Comparison of ENCODE assay signal across 27 cellular contexts in the genomic region with DNA sequence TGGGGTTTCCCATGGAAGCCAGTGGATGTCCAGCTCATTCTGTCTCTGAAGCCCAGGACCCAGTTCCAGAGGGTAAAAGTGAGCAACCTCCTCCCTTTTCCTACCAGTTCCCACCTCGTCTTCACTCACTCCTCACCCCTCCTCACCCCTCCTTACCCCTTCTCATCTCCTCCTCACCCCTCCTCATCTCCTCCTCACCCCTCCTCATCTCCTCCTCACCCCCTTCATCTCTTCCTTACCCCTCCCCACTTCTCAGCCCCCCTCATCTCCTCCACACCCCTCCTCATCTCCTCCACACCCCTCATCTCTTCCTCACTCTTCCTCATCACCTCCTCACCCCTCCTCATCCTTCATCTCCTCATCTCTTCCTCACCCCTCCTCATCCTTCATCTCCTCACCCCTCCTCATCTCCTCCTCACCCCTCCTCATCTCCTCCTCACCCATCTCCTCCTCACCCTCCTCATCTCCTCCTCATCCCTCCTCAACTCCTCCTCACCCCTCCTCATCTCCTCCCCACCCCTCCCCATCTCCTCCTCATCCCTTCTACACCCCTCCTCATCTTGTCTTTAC.
"Had no signal": no experiment of that assay in that cellular context is flagged by ENCODE, and none has a peak within 500 bp of the region (broad histone marks: within the 10 kb centered on the region; RNA-seq: fewer than 3 reads in every experiment).

No MANE protein-coding gene starts in this region.

- H3K27me3 ChIP-seq: cardiac muscle cell, right atrium auricular region had no signal

- H3K79me2 ChIP-seq: parathyroid adenoma had no signal

- H3K4me1 ChIP-seq: adrenal gland, body of pancreas, gastrocnemius medialis, parathyroid adenoma had no signal

- H3K4me3 ChIP-seq: adrenal gland, body of pancreas, cardiac muscle cell, coronary artery, dorsolateral prefrontal cortex, gastrocnemius medialis, left ventricle myocardium inferior, lung, right atrium auricular region, tibial nerve had no signal

- H3K4me3 Mint-ChIP-seq: activated naive CD4-positive, alpha-beta T cell treated with anti-CD3 and anti-CD28 coated beads for 36 hours; activated naive CD8-positive, alpha-beta T cell treated with anti-CD3 and anti-CD28 coated beads for 36 hours; activated T-helper 1 cell treated with anti-CD3 and anti-CD28 coated beads, Interleukin-12 subunit alpha, Interleukin-12 subunit beta, Interleukin-2, Interleukin-4 antibody, amounts not matched to agents 30 ng/mL and 10 ng/mL and 1 ng/mL, durations not matched to agents 14 hours and 24 hours and 36 hours; nephron progenitor cell had no signal

- H3K4me1 Mint-ChIP-seq: activated naive CD8-positive, alpha-beta T cell treated with anti-CD3 and anti-CD28 coated beads for 36 hours had no signal

- H3K9me3 ChIP-seq: adrenal gland, body of pancreas, gastrocnemius medialis, left ventricle myocardium inferior, right atrium auricular region, tibial nerve had no signal

- H3K36me3 ChIP-seq: adrenal gland, cardiac muscle cell, gastrocnemius medialis, left ventricle myocardium inferior, right atrium auricular region, tibial nerve had no signal

- H3K27ac ChIP-seq: adrenal gland, body of pancreas, cardiac muscle cell, coronary artery, dorsolateral prefrontal cortex, gastrocnemius medialis, left ventricle myocardium inferior, parathyroid adenoma, right atrium auricular region, tibial nerve had no signal

- DNase-seq: activated CD4-positive, alpha-beta T cell treated with anti-CD3 and anti-CD28 coated beads for 48 hours; activated CD4-positive, alpha-beta T cell treated with anti-CD3 and anti-CD28 coated beads, Interleukin-2, amount 50 U/mL, for 48 hours; activated CD8-positive, alpha-beta memory T cell treated with anti-CD3 and anti-CD28 coated beads for 24 hours; activated effector memory CD4-positive, alpha-beta T cell treated with anti-CD3 and anti-CD28 coated beads, Interleukin-2, amount 50 U/mL, for 16 hours; activated naive CD4-positive, alpha-beta T cell treated with anti-CD3 and anti-CD28 coated beads for 36 hours; activated naive CD8-positive, alpha-beta T cell treated with anti-CD3 and anti-CD28 coated beads for 36 hours; activated T-cell treated with anti-CD3 and anti-CD28 coated beads, Interleukin-2, amount 50 U/mL, for 1 hour; adrenal gland; aorta; body of pancreas; cerebellar nuclear complex; dorsolateral prefrontal cortex; effector memory CD4-positive, alpha-beta T cell; gastrocnemius medialis; glutamatergic neuron; islet precursor cell; left ventricle myocardium inferior; nephron progenitor cell; stimulated activated CD4-positive, alpha-beta T cell treated with anti-CD3 and anti-CD28 coated beads, Interleukin-2, amount 100 ng/mL, for 48 hours; stimulated activated naive CD4-positive, alpha-beta T cell treated with Interleukin-2 at 50 U/mL for 16 hours had no signal

- H2AFZ ChIP-seq: parathyroid adenoma had no signal

- H3K9me3 Mint-ChIP-seq: activated naive CD4-positive, alpha-beta T cell treated with anti-CD3 and anti-CD28 coated beads for 36 hours; activated naive CD8-positive, alpha-beta T cell treated with anti-CD3 and anti-CD28 coated beads for 36 hours; activated T-helper 1 cell treated with anti-CD3 and anti-CD28 coated beads, Interleukin-12 subunit alpha, Interleukin-12 subunit beta, Interleukin-2, Interleukin-4 antibody, amounts not matched to agents 30 ng/mL and 10 ng/mL and 1 ng/mL, durations not matched to agents 14 hours and 24 hours and 36 hours had no signal

- H3K27ac Mint-ChIP-seq: activated naive CD4-positive, alpha-beta T cell treated with anti-CD3 and anti-CD28 coated beads for 36 hours; activated naive CD8-positive, alpha-beta T cell treated with anti-CD3 and anti-CD28 coated beads for 36 hours; activated T-helper 1 cell treated with anti-CD3 and anti-CD28 coated beads, Interleukin-12 subunit alpha, Interleukin-12 subunit beta, Interleukin-2, Interleukin-4 antibody, amounts not matched to agents 30 ng/mL and 10 ng/mL and 1 ng/mL, durations not matched to agents 14 hours and 24 hours and 36 hours; nephron progenitor cell had no signal

- H3K36me3 Mint-ChIP-seq: activated naive CD8-positive, alpha-beta T cell treated with anti-CD3 and anti-CD28 coated beads for 36 hours had no signal

- H3K9ac ChIP-seq: parathyroid adenoma had no signal
